ENCODE assay signal across 11 cellular contexts in genomic region chr10:103458720-103459119, GRCh38. TPM values are rescaled to one million over a fixed set of nuclear protein-coding genes. Genes with fewer than 3 reads are reported as not detected.
DNase-seq lines count a peak whose midpoint lies in the region; ATAC-seq, FAIRE-seq and TF ChIP-seq lines count a peak whose summit lies in the region.
"Had no signal": no experiment of that assay in that cellular context is flagged by ENCODE, and none has a peak within 500 bp of the region (broad histone marks: within the 10 kb centered on the region; RNA-seq: fewer than 3 reads in every experiment).

TSS of gene CALHM1 (minus strand) at chr10:103458900. CDS start at chr10:103458751, 149 bp downstream.

- H3K27me3 ChIP-seq in right cardiac atrium (ENCODE audit: control insufficient read depth, insufficient read depth), result no peaks in the 10 kb centered on the region
- H3K27me3 ChIP-seq in upper lobe of right lung, result no peaks in the 10 kb centered on the region
- H3K27me3 ChIP-seq: sigmoid colon had no signal

- POLR2A ChIA-PET in WTC11 (lab: Charles Lee), result interaction anchor here (0.6 kb wide), 1 partner anchor 592 kb away, joined by 6 read pairs; no protein-coding TSS in a partner anchor

- H3K9me3 Mint-ChIP-seq in WTC11, result no peaks in the 10 kb centered on the region

- intact Hi-C loops in Right ventricle myocardium inferior (cut with DNase I), result no loop called here
- intact Hi-C loops in right cardiac atrium (cut with DNase I), result no loop called here
- intact Hi-C loops in upper lobe of right lung (cut with DNase I), result no loop called here

- H3K36me3 Mint-ChIP-seq in WTC11, result no peaks in the 10 kb centered on the region

- H3K27me3 Mint-ChIP-seq in WTC11 (ENCODE audit: low read depth), result no peaks in the 10 kb centered on the region

- H3K4me3 ChIP-seq in right cardiac atrium (ENCODE audit: low read length), result no peak within 1 kb of the TSS
- no peak within 1 kb of the TSS for H3K4me3 ChIP-seq in upper lobe of right lung
- H3K4me3 ChIP-seq: sigmoid colon had no signal

- no peak for FAIRE-seq in urothelium cell line (lab: Jason Lieb, UNC)

- H3K4me1 ChIP-seq in right cardiac atrium (ENCODE audit: control insufficient read depth, insufficient read depth, low read length) (no peaks in the 10 kb centered on the region), upper lobe of right lung (no peaks in the 10 kb centered on the region)
- H3K4me1 ChIP-seq: sigmoid colon had no signal

- ATAC-seq in Right ventricle myocardium inferior, result no peak
- no peak for ATAC-seq in right cardiac atrium
- peak; percentile 60 for ATAC-seq in HG03280 (IDR thresholded peaks at IDR 0.05; ENCODE audit: unreplicated experiment)
- ATAC-seq in WTC11, result peak; percentile 93
- ATAC-seq in upper lobe of right lung, result peak; percentile 57
- ATAC-seq in HG03571 (IDR thresholded peaks at IDR 0.05; ENCODE audit: unreplicated experiment), result no peak
- ATAC-seq in GM21619 (IDR thresholded peaks at IDR 0.05; ENCODE audit: unreplicated experiment), result no peak

- peaks cover 3% of the 10 kb centered on the region; the same call in 1 of the 2 replicates for H3K4me1 Mint-ChIP-seq in WTC11

- no peak within 1 kb of the TSS for H3K4me3 Mint-ChIP-seq in WTC11

- no peak within 1 kb of the TSS for H3K27ac ChIP-seq in right cardiac atrium (ENCODE audit: low read length)
- no peak within 1 kb of the TSS for H3K27ac ChIP-seq in upper lobe of right lung
- H3K27ac ChIP-seq: sigmoid colon had no signal

- WGBS in right cardiac atrium, result 72% methylated on average over 9 of the region's 9 CpGs

- no peak within 1 kb of the TSS for H3K27ac Mint-ChIP-seq in WTC11

- CTCF ChIA-PET in WTC11 (lab: Charles Lee), result interaction anchor here (0.6 to 2.1 kb wide), 8 partner anchors 11 to 227 kb away, joined by 3 to 25 read pairs (median 4); no protein-coding TSS in a partner anchor

- H3K36me3 ChIP-seq in upper lobe of right lung, result no peaks in the 10 kb centered on the region
- H3K36me3 ChIP-seq: sigmoid colon had no signal

- H3K9me3 ChIP-seq in right cardiac atrium (ENCODE audit: control insufficient read depth, low read length) (no peaks in the 10 kb centered on the region), upper lobe of right lung (no peaks in the 10 kb centered on the region)
- H3K9me3 ChIP-seq: sigmoid colon had no signal

- no peak for TF ChIP-seq CTCF in WTC11 (IDR thresholded peaks at IDR 0.05)
- TF ChIP-seq CTCF in upper lobe of right lung (IDR thresholded peaks at IDR 0.05), result no peak

- peak; percentile 5 for DNase-seq in Right ventricle myocardium inferior (ENCODE audit: missing footprints)
- DNase-seq in right cardiac atrium, result no peak
- DNase-seq in WTC11 (ENCODE audit: low spot score), result peak; percentile 65
- no peak for DNase-seq in upper lobe of right lung
- no peak for DNase-seq in urothelium cell line (ENCODE audit: low spot score)
- DNase-seq: activated T-cell treated with anti-CD3 and anti-CD28 coated beads, Interleukin-2, amount 50 U/mL, for 48 hours; sigmoid colon had no signal

TF ChIP-seq in WTC11, 78 proteins besides CTCF, POLR2A, EP300 and RAD21:
- TF ChIP-seq NFYB (CRISPR knock-in tag; conservative IDR thresholded peaks at IDR 0.05; ENCODE audit: low read depth) (0 out of 2 replicates have a peak, but pooled peaks have one; percentile 14), USF2 (CRISPR knock-in tag; IDR thresholded peaks at IDR 0.05) (peak; percentile 21; the same call in 1 of the 2 replicates), SMAD4 (CRISPR knock-in tag; IDR thresholded peaks at IDR 0.05) (no peak)

RNA-seq across cellular contexts. Expression of gene CALHM1, which starts in this region (rescaled TPM):
- not detected for total RNA-seq in Right ventricle myocardium inferior
- not detected for total RNA-seq in right cardiac atrium
- polyA plus RNA-seq in right cardiac atrium, result not detected
- 0.30 to 0.55 TPM (median 0.39 TPM) in 3 replicates for total RNA-seq in WTC11 (2021)
- not detected for total RNA-seq in upper lobe of right lung
- total RNA-seq: Daoy, sigmoid colon had no signal

Comparison
In these comparisons a context has a peak if more than half of its experiments do, and no peak if none do; other contexts are left out.
1. Peak in DNase-seq in Right ventricle myocardium inferior; RNA of the gene not detected or under 1 TPM.
2. Peak in DNase-seq and ATAC-seq in WTC11; RNA of the gene not detected or under 1 TPM.
3. Peak in ATAC-seq in upper lobe of right lung; RNA of the gene not detected or under 1 TPM.